In genomic region chr1:29498126-29499100, GRCh38 we compare ENCODE assay signal across 19 cellular contexts.
A peak's percentile ranks its signal among the peaks of the same experiment; 100 is the strongest.
DNase-seq lines count a peak whose midpoint lies in the region; ATAC-seq, FAIRE-seq and TF ChIP-seq lines count a peak whose summit lies in the region.
"Had no signal": no experiment of that assay in that cellular context is flagged by ENCODE, and none has a peak within 500 bp of the region (broad histone marks: within the 10 kb centered on the region; RNA-seq: fewer than 3 reads in every experiment).

No MANE protein-coding gene starts in this region.

- H3K4me2 ChIP-seq in HepG2 (ENCODE audit: low read depth, low read length), result no peak overlapping the region

- no peaks in the 10 kb centered on the region for H3K4me1 ChIP-seq in RWPE2 (ENCODE audit: insufficient read depth, poor library complexity, severe bottlenecking)
- peaks cover 5% of the 10 kb centered on the region; the same call in 1 of the 2 replicates for H3K4me1 ChIP-seq in HepG2 (ENCODE audit: insufficient read depth, low read length)
- H3K4me1 ChIP-seq: Caco-2, right atrium auricular region had no signal

- H3K9me3 ChIP-seq in RWPE2 (ENCODE audit: severe bottlenecking) (no peaks in the 10 kb centered on the region), HepG2 (ENCODE audit: low read length) (no peaks in the 10 kb centered on the region)
- H3K9me3 ChIP-seq: Caco-2, MG63 had no signal

- intact Hi-C loops in sciatic nerve (cut with DNase I) (no loop called here), HepG2 (cut with micrococcal nuclease; ENCODE audit: unreplicated experiment) (no loop called here)

- BruUV-seq in HepG2 (replicated peaks; lab: Mats Ljungman, UMichigan), result no TSS peak

- no peaks in the 10 kb centered on the region for H4K20me1 ChIP-seq in HepG2 (ENCODE audit: insufficient read depth, low read length)

- TF ChIP-seq CTCF in RWPE2 (IDR thresholded peaks at IDR 0.05; ENCODE audit: poor library complexity, severe bottlenecking) (no peak), epithelial cell of esophagus (IDR thresholded peaks at IDR 0.05; ENCODE audit: insufficient read depth, low read depth, low read length, missing control alignments) (no peak), HepG2 (CRISPR knock-in tag; IDR thresholded peaks at IDR 0.05) (no peak), RWPE1 (conservative IDR thresholded peaks at IDR 0.05; ENCODE audit: low read depth) (no peak)

- TF ChIP-seq POLR2A in H54 (IDR thresholded peaks at IDR 0.05; ENCODE audit: low read depth, low read length) (no peak), HepG2 (IDR thresholded peaks at IDR 0.05; ENCODE audit: insufficient read depth in 1 of 2, low read depth in 2 of 2, low read length in 2 of 2) (no peak)

- POLR2A ChIA-PET in HepG2 (lab: Yijun Ruan, JAX) (no interaction called here), RWPE1 (lab: Yijun Ruan, JAX; ENCODE audit: low non-redundant PET) (no interaction called here)

- H3K27me3 ChIP-seq in RWPE2 (ENCODE audit: insufficient read depth, poor library complexity, severe bottlenecking) (no peaks in the 10 kb centered on the region), HepG2 (ENCODE audit: control insufficient read depth in 1 of 2, insufficient read depth in 2 of 2, low read length in 2 of 2) (peaks cover 0 to 2% of the 10 kb centered on the region in 2 experiments; a peak in 3 of 5 replicates)
- H3K27me3 ChIP-seq: MG63, right atrium auricular region had no signal

- FAIRE-seq in H54 (lab: Jason Lieb, UNC) (peak; percentile 75), HepG2 (lab: Jason Lieb, UNC) (no peak)
- FAIRE-seq: islet of Langerhans had no signal

- H3K27ac ChIP-seq in RWPE2 (ENCODE audit: poor library complexity, severe bottlenecking), result no peak overlapping the region
- H3K27ac ChIP-seq in HepG2 (ENCODE audit: extremely low read length, insufficient read depth, low read length), result no peak overlapping the region
- H3K27ac ChIP-seq in RWPE1, result no peak overlapping the region
- H3K27ac ChIP-seq: right atrium auricular region had no signal

- H2AFZ ChIP-seq in HepG2 (ENCODE audit: low read length), result no peak overlapping the region

- WGBS in HepG2 (ENCODE audit: low lambda C conversion rate), result 50% methylated on average over 12 of the region's 14 CpGs

- no peak overlapping the region for H3K9ac ChIP-seq in HepG2 (ENCODE audit: insufficient read depth, low read depth, low read length)

- CTCF ChIA-PET in HepG2 (lab: Yijun Ruan, JAX; ENCODE audit: low intra/inter-chr PET ratio, low total read pairs) (no interaction called here), RWPE1 (lab: Yijun Ruan, JAX) (no interaction called here)

- ATAC-seq in RWPE2 (ENCODE audit: low read depth) (peak; percentile 72), sciatic nerve (no peak), HepG2 (no peak; the same call in 2 of the 3 replicates)
- ATAC-seq: esophagus mucosa; stimulated activated naive CD8-positive, alpha-beta T cell treated with anti-CD3 and anti-CD28 coated beads, Interleukin-15, amount 100 ng/mL, for 72 hours had no signal

- TF ChIP-seq EP300 in HepG2 (IDR thresholded peaks at IDR 0.05; ENCODE audit: low read depth in 2 of 2, low read length in 2 of 2), result no peak
- no peak for TF ChIP-seq EP300 in HepG2 (CRISPR knock-in tag; IDR thresholded peaks at IDR 0.05; ENCODE audit: borderline replicate concordance)

- in situ Hi-C loops in HepG2 (cut with HindIII; ENCODE audit: extremely low pct_ligation_motif_present, low pct_unique_long_range_greater_than_20kb), result no loop called here

- TF ChIP-seq RAD21 in HepG2 (CRISPR knock-in tag; IDR thresholded peaks at IDR 0.05), result no peak

- DNase-seq in H54 (ENCODE audit: insufficient read length, low spot score), result peak; percentile 18
- no peak for DNase-seq in RWPE2 (ENCODE audit: low spot score)
- DNase-seq in epithelial cell of esophagus (ENCODE audit: low read depth), result peak; percentile 43
- peak; percentile 35 for DNase-seq in sciatic nerve (ENCODE audit: low spot score)
- no peak for DNase-seq in HepG2 (ENCODE audit: low spot score)
- no peak for DNase-seq in GM19240 (ENCODE audit: insufficient read length, low spot score)
- no peak for DNase-seq in RWPE1 (ENCODE audit: low spot score)
- no peak for DNase-seq in GM19238 (ENCODE audit: insufficient read length, low spot score)
- DNase-seq: activated naive CD4-positive, alpha-beta T cell; Caco-2; mesenchymal stem cell; MG63; NCI-H345; SIG-M5; stimulated activated naive CD8-positive, alpha-beta T cell treated with anti-CD3 and anti-CD28 coated beads, Interleukin-15, amount 100 ng/mL, for 72 hours; T-helper 2 cell had no signal

- H3K36me3 ChIP-seq in RWPE2 (ENCODE audit: low read depth), result no peaks in the 10 kb centered on the region
- H3K36me3 ChIP-seq in HepG2 (replicated peaks in 1 of 2; ENCODE audit: control insufficient read depth in 1 of 2, insufficient read depth in 2 of 2, low read length in 2 of 2), result no peaks in the 10 kb centered on the region
- H3K36me3 ChIP-seq: MG63, right atrium auricular region had no signal

- H3K4me3 ChIP-seq in RWPE2 (ENCODE audit: severe bottlenecking) (no peak overlapping the region), epithelial cell of esophagus (ENCODE audit: low read length) (no peak overlapping the region), HepG2 (replicated peaks in 1 of 3; ENCODE audit: insufficient read depth in 1 of 3, low read depth in 2 of 3, low read length in 3 of 3) (no peak overlapping the region)
- H3K4me3 ChIP-seq: MG63, right atrium auricular region had no signal

- no peaks in the 10 kb centered on the region for H3K79me2 ChIP-seq in HepG2 (ENCODE audit: insufficient read depth, low read length)

TF ChIP-seq in HepG2, 621 proteins besides CTCF, POLR2A, EP300 and RAD21:
- TF ChIP-seq ZEB1 (IDR thresholded peaks at IDR 0.05; ENCODE audit: insufficient replicate concordance, low read depth) (no peak), ZNF3 (CRISPR knock-in tag; IDR thresholded peaks at IDR 0.05) (no peak), TOPORS (CRISPR knock-in tag; IDR thresholded peaks at IDR 0.05) (no peak), ZNF335 (CRISPR knock-in tag; IDR thresholded peaks at IDR 0.05) (no peak), ZNF234 (CRISPR knock-in tag; conservative IDR thresholded peaks at IDR 0.05) (no peak), MYC (CRISPR knock-in tag; IDR thresholded peaks at IDR 0.05; ENCODE audit: borderline replicate concordance) (no peak), ZNF33B (CRISPR knock-in tag; IDR thresholded peaks at IDR 0.05) (no peak), KAT7 (CRISPR knock-in tag; IDR thresholded peaks at IDR 0.05; ENCODE audit: borderline replicate concordance) (no peak)

Comparison
In these comparisons a context has a peak if more than half of its experiments do, and no peak if none do; other contexts are left out.
1. DNase-seq: peak in H54 (single experiment), epithelial cell of esophagus (single experiment) and sciatic nerve (single experiment); none in RWPE2 (single experiment), HepG2 (single experiment), GM19240 (single experiment), RWPE1 (single experiment) and GM19238 (single experiment).